ENCODE assay signal across 23 cellular contexts in genomic region chr20:2162823-2163166, GRCh38.
"Had no signal": no experiment of that assay in that cellular context is flagged by ENCODE, and none has a peak within 500 bp of the region (broad histone marks: within the 10 kb centered on the region; RNA-seq: fewer than 3 reads in every experiment).

No MANE protein-coding gene starts in this region.

- H3K27me3 Mint-ChIP-seq: naive thymus-derived CD4-positive, alpha-beta T cell had no signal

- H3K4me1 ChIP-seq: gastrocnemius medialis, left lung, pancreas, right atrium auricular region, suprapubic skin, transverse colon, vagina had no signal

- H3K4me1 Mint-ChIP-seq: naive thymus-derived CD4-positive, alpha-beta T cell had no signal

- H3K4me3 ChIP-seq: gastrocnemius medialis, left lung, pancreas, right atrium auricular region, suprapubic skin, transverse colon, vagina had no signal

- H3K4me3 Mint-ChIP-seq: effector memory CD8-positive, alpha-beta T cell; naive thymus-derived CD4-positive, alpha-beta T cell; stimulated activated naive B cell treated with anti-CD40 and anti-IgM and Interleukin-4, amounts not matched to agents 10 μg/mL and 1 μg/mL and 100 μg/mL, for 72 hours; stimulated activated naive CD8-positive, alpha-beta T cell treated with anti-CD3 and anti-CD28 coated beads, Interleukin-15, Interleukin-2, amounts not matched to agents 100 ng/mL and 50 ng/mL, for 24 hours had no signal

- H3K27ac ChIP-seq: gastrocnemius medialis, left lung, neutrophil, pancreas, right atrium auricular region, suprapubic skin, transverse colon, vagina had no signal

- H3K9me3 ChIP-seq: gastrocnemius medialis, left lung, neutrophil, pancreas, right atrium auricular region, suprapubic skin, transverse colon, vagina had no signal

- H3K27me3 ChIP-seq: gastrocnemius medialis, pancreas, right atrium auricular region, suprapubic skin, transverse colon, vagina had no signal

- H3K9me3 Mint-ChIP-seq: effector memory CD8-positive, alpha-beta T cell; stimulated activated naive B cell treated with anti-CD40 and anti-IgM and Interleukin-4, amounts not matched to agents 10 μg/mL and 1 μg/mL and 100 μg/mL, for 72 hours; stimulated activated naive CD8-positive, alpha-beta T cell treated with anti-CD3 and anti-CD28 coated beads, Interleukin-15, Interleukin-2, amounts not matched to agents 100 ng/mL and 50 ng/mL, for 24 hours had no signal

- H3K36me3 ChIP-seq: gastrocnemius medialis, left lung, neutrophil, pancreas, right atrium auricular region, suprapubic skin, transverse colon, vagina had no signal

- H3K27ac Mint-ChIP-seq: effector memory CD8-positive, alpha-beta T cell; naive thymus-derived CD4-positive, alpha-beta T cell; progenitor cell of endocrine pancreas; stimulated activated naive B cell treated with anti-CD40 and anti-IgM and Interleukin-4, amounts not matched to agents 10 μg/mL and 1 μg/mL and 100 μg/mL, for 72 hours; stimulated activated naive CD8-positive, alpha-beta T cell treated with anti-CD3 and anti-CD28 coated beads, Interleukin-15, Interleukin-2, amounts not matched to agents 100 ng/mL and 50 ng/mL, for 24 hours had no signal

- ATAC-seq: effector memory CD8-positive, alpha-beta T cell; gastrocnemius medialis; left cardiac atrium; left lung; naive thymus-derived CD4-positive, alpha-beta T cell; pancreas; sciatic nerve; stimulated activated naive B cell treated with anti-CD40 and anti-IgM and Interleukin-4, amounts not matched to agents 10 μg/mL and 1 μg/mL and 100 μg/mL, for 72 hours had no signal

- DNase-seq: cortex of kidney; effector memory CD8-positive, alpha-beta T cell; erythroblast; foreskin fibroblast; gastrocnemius medialis; kidney; left cardiac atrium; left lung; mammary epithelial cell; mesendoderm; naive thymus-derived CD4-positive, alpha-beta T cell; stimulated activated CD4-positive, alpha-beta T cell treated with anti-CD3 and anti-CD28 coated beads, Interleukin-2, amount 100 ng/mL, for 24 hours; stimulated activated CD4-positive, alpha-beta T cell treated with anti-CD3 and anti-CD28 coated beads, Interleukin-4, amount 100 ng/mL, for 24 hours; stimulated activated naive B cell treated with anti-CD40 and anti-IgM and Interleukin-4, amounts not matched to agents 10 μg/mL and 1 μg/mL and 100 μg/mL, for 72 hours; transverse colon had no signal

- H3K36me3 Mint-ChIP-seq: naive thymus-derived CD4-positive, alpha-beta T cell; stimulated activated naive B cell treated with anti-CD40 and anti-IgM and Interleukin-4, amounts not matched to agents 10 μg/mL and 1 μg/mL and 100 μg/mL, for 72 hours had no signal
